Comparison of ENCODE assay signal across 8 cellular contexts in genomic region chr15:51281368-51281967, GRCh38. TPM values are rescaled to one million over a fixed set of nuclear protein-coding genes. Genes with fewer than 3 reads are reported as not detected.
A peak's percentile ranks its signal among the peaks of the same experiment; 100 is the strongest.
DNase-seq lines count a peak whose midpoint lies in the region; ATAC-seq and TF ChIP-seq lines count a peak whose summit lies in the region.

No MANE protein-coding gene starts in this region.

- H3K4me1 ChIP-seq in OCI-LY3 (ENCODE audit: low read length) (peaks cover 37% of the 10 kb centered on the region), lower lobe of right lung (peaks cover 7% of the 10 kb centered on the region), uterus (no peaks in the 10 kb centered on the region)

- no peak overlapping the region for H3K4me2 ChIP-seq in OCI-LY3 (ENCODE audit: low read length)

- no peak overlapping the region for H3K4me3 ChIP-seq in OCI-LY3 (ENCODE audit: low read length)
- H3K4me3 ChIP-seq in dorsolateral prefrontal cortex: no peak overlapping the region
- no peak overlapping the region for H3K4me3 ChIP-seq in lower lobe of right lung
- H3K4me3 ChIP-seq in uterus: no peak overlapping the region

- no peak overlapping the region for H3K27ac ChIP-seq in OCI-LY3 (ENCODE audit: low read length)
- H3K27ac ChIP-seq in dorsolateral prefrontal cortex: peak overlapping the region in 5 of 59 donors; percentile 20 to 51 (median 30)
- no peak overlapping the region for H3K27ac ChIP-seq in lower lobe of right lung
- no peak overlapping the region for H3K27ac ChIP-seq in uterus

- DNase-seq in NCI-H510A treated with DMSO at 0.1 percent for 48 hours (lab: John Stamatoyannopoulos, UW) (peak; percentile 41), NCI-H510A (lab: John Stamatoyannopoulos, UW) (no peak), dorsolateral prefrontal cortex (peak; percentile 34 to 88 (median 80)), lower lobe of right lung (peak; percentile 68), uterus (peak in 1 of 2 donors; percentile 48), GOT3 (lab: John Stamatoyannopoulos, UW) (no peak)

- TF ChIP-seq CTCF in OCI-LY3 (IDR thresholded peaks at IDR 0.05; ENCODE audit: low read depth, low read length): peak; percentile 83
- TF ChIP-seq CTCF in dorsolateral prefrontal cortex (IDR thresholded peaks at IDR 0.05 in 54 of 56, conservative IDR thresholded peaks at IDR 0.05 in 2 of 56; ENCODE audit: low read depth in 1 of 56, partially characterized antibody in 56 of 56): peak; percentile 45 to 94 (median 77)
- TF ChIP-seq CTCF in lower lobe of right lung (IDR thresholded peaks at IDR 0.05): peak; percentile 59
- TF ChIP-seq CTCF in uterus (IDR thresholded peaks at IDR 0.05): peak; percentile 14 to 49 (median 42)

- H3K36me3 ChIP-seq in OCI-LY3 (replicated peaks; ENCODE audit: low read depth, low read length) (no peaks in the 10 kb centered on the region), lower lobe of right lung (no peaks in the 10 kb centered on the region), uterus (no peaks in the 10 kb centered on the region)

- H3K9me3 ChIP-seq in OCI-LY3 (ENCODE audit: insufficient read depth, low read length): no peaks in the 10 kb centered on the region
- H3K9me3 ChIP-seq in lower lobe of right lung: no peaks in the 10 kb centered on the region
- no peaks in the 10 kb centered on the region for H3K9me3 ChIP-seq in uterus

- intact Hi-C loops in dorsolateral prefrontal cortex (cut with DNase I): loop anchor here in 1 of 2 donors (1.0 to 10.0 kb wide), 5 partner anchors 49 to 213 kb away; partner anchors contain the start of gene GLDN
- intact Hi-C loops in lower lobe of right lung (cut with DNase I): no loop called here
- intact Hi-C loops in uterus (cut with DNase I; ENCODE audit: low total_unique reads): no loop called here

- ATAC-seq in HG02642 (IDR thresholded peaks at IDR 0.05; ENCODE audit: poor library complexity, unreplicated experiment) (peak; percentile 74), lower lobe of right lung (peak; percentile 83 to 90)

- H2AFZ ChIP-seq in OCI-LY3 (ENCODE audit: low read depth, low read length): no peak overlapping the region

- no peaks in the 10 kb centered on the region for H4K20me1 ChIP-seq in OCI-LY3 (ENCODE audit: insufficient read depth, low read length)

- H3K9ac ChIP-seq in OCI-LY3 (ENCODE audit: low read length): no peak overlapping the region

- H3K79me2 ChIP-seq in OCI-LY3 (ENCODE audit: low read length): no peaks in the 10 kb centered on the region

- TF ChIP-seq POLR2A in uterus (IDR thresholded peaks at IDR 0.05): no peak

- peaks cover 25% of the 10 kb centered on the region for H3K27me3 ChIP-seq in OCI-LY3 (ENCODE audit: low read depth, low read length)
- peaks cover 0 to 4% (median 0%) of the 10 kb centered on the region in 45 donors for H3K27me3 ChIP-seq in dorsolateral prefrontal cortex
- peaks cover 5% of the 10 kb centered on the region for H3K27me3 ChIP-seq in lower lobe of right lung (ENCODE audit: low read depth)
- no peaks in the 10 kb centered on the region for H3K27me3 ChIP-seq in uterus

RNA-seq across cellular contexts. Expression of gene CYP19A1, which starts 56.9 kb away (rescaled TPM):
- 1 to 10 TPM in 12 of 120 experiments, under 1 TPM in 26, not detected in 82; 0.13 to 1.8 (median 0.67) TPM for total RNA-seq in dorsolateral prefrontal cortex
- 0.95 TPM for total RNA-seq in lower lobe of right lung
- total RNA-seq in uterus: not detected

RNA-seq across cellular contexts. Expression of gene GLDN, which starts 60.0 kb away (rescaled TPM):
- total RNA-seq in dorsolateral prefrontal cortex (100 to 1,000 TPM in 14 of 120 experiments, 10 to 100 TPM in 106; 10.0 to 223 (median 46.3) TPM), lower lobe of right lung (34.5 TPM), uterus (10 to 100 TPM in 1 of 4 donors, 1 to 10 TPM in 2, under 1 TPM in 1; 0.77 to 11.8 (median 3.7) TPM)

Comparison
In these comparisons a context has a peak if more than half of its experiments do, and no peak if none do; other contexts are left out.
1. DNase-seq: peak in NCI-H510A treated with DMSO at 0.1 percent for 48 hours (single experiment), dorsolateral prefrontal cortex (10 of 10) and lower lobe of right lung (single experiment); none in NCI-H510A (single experiment) and GOT3 (single experiment).
2. Peak in every context shown above with its lines, with median percentiles within 50 percentile points of each other: CTCF ChIP-seq.